ENCODE assay signal across 25 cellular contexts in the genomic region with DNA sequence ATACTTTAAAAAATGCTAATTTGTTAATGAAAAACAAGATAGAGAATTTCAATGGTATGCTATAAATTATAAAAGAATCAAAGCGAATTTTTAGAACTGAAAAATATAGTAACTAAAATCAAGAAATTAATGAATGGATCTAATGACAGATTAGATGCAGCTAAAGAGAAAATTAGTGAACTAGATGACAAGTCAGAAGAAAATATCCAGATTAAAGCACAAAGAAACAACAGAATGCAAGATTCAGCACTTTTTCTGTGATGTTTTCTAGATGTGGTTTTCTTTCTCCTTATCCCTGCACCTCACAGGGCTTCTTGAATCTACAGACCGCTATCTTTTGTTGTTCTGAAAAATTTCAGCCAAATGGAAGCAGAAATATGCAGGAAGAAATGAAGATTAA.
DNase-seq lines count a peak whose midpoint lies in the region; ATAC-seq, FAIRE-seq and TF ChIP-seq lines count a peak whose summit lies in the region.
"Had no signal": no experiment of that assay in that cellular context is flagged by ENCODE, and none has a peak within 500 bp of the region (broad histone marks: within the 10 kb centered on the region; RNA-seq: fewer than 3 reads in every experiment).

No MANE protein-coding gene starts in this region.

- no peaks in the 10 kb centered on the region for H3K9me3 ChIP-seq in HEK293 (ENCODE audit: control insufficient read depth, insufficient read depth, low read depth, low read length)

- FAIRE-seq in G401.6 (lab: Jason Lieb, UNC) (peak; percentile 78), TTC549 (lab: Jason Lieb, UNC) (peak; percentile 58), islet of Langerhans (lab: Jason Lieb, UNC) (peak; percentile 81)
- FAIRE-seq: GM12891 had no signal

- CTCF ChIA-PET in HEK293 (lab: Yijun Ruan, JAX): no interaction called here

- no peak for TF ChIP-seq CTCF in HEK293 (tag by site-specific recombination; IDR thresholded peaks at IDR 0.05)

- ATAC-seq in GM19023 (IDR thresholded peaks at IDR 0.05; ENCODE audit: unreplicated experiment): no peak
- ATAC-seq: T-helper 17 cell had no signal

- H3K27ac ChIP-seq in HEK293 (ENCODE audit: extremely low read depth, low read depth, low read length): no peak overlapping the region
- H3K27ac ChIP-seq: RWPE1 had no signal

- POLR2A ChIA-PET in HEK293 (lab: Yijun Ruan, JAX): interaction anchor here (0.6 kb wide), 1 partner anchor 54 kb away, joined by 6 read pairs; no protein-coding TSS in a partner anchor

- no peak overlapping the region for H3K4me3 ChIP-seq in HEK293 (ENCODE audit: low read depth, low read length)

- no peaks in the 10 kb centered on the region for H3K4me1 ChIP-seq in HEK293 (ENCODE audit: control insufficient read depth, insufficient read depth, low read length)

- H3K36me3 ChIP-seq in HEK293 (ENCODE audit: control insufficient read depth in 2 of 2, insufficient read depth in 1 of 2, low read length in 2 of 2): peaks cover 39 to 61% of the 10 kb centered on the region in 2 experiments

- no peak for DNase-seq in LoVo (ENCODE audit: low spot score)
- DNase-seq in stimulated activated CD4-positive, alpha-beta T cell treated with anti-CD3 and anti-CD28 coated beads, Interleukin-12 subunit alpha, Interleukin-12 subunit beta, amount 100 ng/mL, for 4 hours: no peak
- DNase-seq: C1 segment of cervical spinal cord; CD4-positive, alpha-beta memory T cell; COR-L47; GDM1; H7; KG1; NCI-H1048; NCI-H1417 treated with DMSO at 0.1 percent for 48 hours; NCI-H1694 treated with DMSO at 0.1 percent for 48 hours; NCI-H2081; NCI-H2171; NCI-H524 treated with DMSO at 0.1 percent for 48 hours; NCI-H82; NK-92 treated with Interleukin-12 subunit alpha and Interleukin-12 subunit beta, amount 100 ng/mL, for 24 hours; SHP77; T-helper 17 cell had no signal

TF ChIP-seq in HEK293, 187 proteins besides CTCF, POLR2A, EP300 and RAD21:
- TF ChIP-seq ZNF394 (tag by site-specific recombination; IDR thresholded peaks at IDR 0.05; ENCODE audit: borderline replicate concordance) (no peak), SETDB1 (IDR thresholded peaks at IDR 0.05; ENCODE audit: insufficient read length, low read length) (peak; percentile 45)
